In genomic region chr2:8500124-8501054, GRCh38 we compare ENCODE assay signal across 1 cellular context.
TF ChIP-seq lines count a peak whose summit lies in the region.

No MANE protein-coding gene starts in this region.

TF ChIP-seq in HepG2, 621 proteins besides CTCF, POLR2A, EP300 and RAD21 (continued from another document):
- TF ChIP-seq RFXANK (CRISPR knock-in tag; IDR thresholded peaks at IDR 0.05) (no peak), ZNF550 (CRISPR knock-in tag; IDR thresholded peaks at IDR 0.05; ENCODE audit: borderline replicate concordance) (no peak), GMEB2 (CRISPR knock-in tag; IDR thresholded peaks at IDR 0.05; ENCODE audit: low read depth) (no peak), USF2 (IDR thresholded peaks at IDR 0.05; ENCODE audit: low read depth, low read length) (no peak), USF2 (CRISPR knock-in tag; IDR thresholded peaks at IDR 0.05; ENCODE audit: borderline replicate concordance) (no peak), ZNF136 (CRISPR knock-in tag; IDR thresholded peaks at IDR 0.05; ENCODE audit: low read depth) (no peak), RNF219 (CRISPR knock-in tag; IDR thresholded peaks at IDR 0.05) (no peak), RXRA (CRISPR knock-in tag; IDR thresholded peaks at IDR 0.05) (no peak; the same call in 1 of the 2 replicates), SRSF1 (optimal IDR thresholded peaks at IDR 0.05; ENCODE audit: low read depth, low read length) (no peak), ZNF691 (CRISPR knock-in tag; IDR thresholded peaks at IDR 0.05; ENCODE audit: borderline replicate concordance, low read depth) (no peak), TOPORS (CRISPR knock-in tag; IDR thresholded peaks at IDR 0.05) (0 out of 2 replicates have a peak, but pooled peaks have one; percentile 13), IRX3 (CRISPR knock-in tag; IDR thresholded peaks at IDR 0.05; ENCODE audit: borderline replicate concordance, low read depth) (no peak), MAFF (IDR thresholded peaks at IDR 0.05; ENCODE audit: low read depth, low read length) (no peak), ZBTB25 (CRISPR knock-in tag; IDR thresholded peaks at IDR 0.05) (no peak), KMT2A (CRISPR knock-in tag; IDR thresholded peaks at IDR 0.05) (no peak), NFATC3 (CRISPR knock-in tag; IDR thresholded peaks at IDR 0.05) (no peak), E2F5 (CRISPR knock-in tag; conservative IDR thresholded peaks at IDR 0.05) (no peak), ZNF274 (CRISPR knock-in tag; IDR thresholded peaks at IDR 0.05) (no peak), ZFP91 (CRISPR knock-in tag; IDR thresholded peaks at IDR 0.05; ENCODE audit: borderline replicate concordance) (no peak), ZSCAN22 (CRISPR knock-in tag; IDR thresholded peaks at IDR 0.05) (no peak), ATAD3A (CRISPR knock-in tag; IDR thresholded peaks at IDR 0.05) (no peak), ZC3H13 (CRISPR knock-in tag; IDR thresholded peaks at IDR 0.05) (no peak), ZMYM3 (CRISPR knock-in tag; IDR thresholded peaks at IDR 0.05) (no peak), THAP11 (CRISPR knock-in tag; IDR thresholded peaks at IDR 0.05) (no peak), HMG20A (CRISPR knock-in tag; IDR thresholded peaks at IDR 0.05; ENCODE audit: borderline replicate concordance) (peak; percentile 83; the same call in 1 of the 2 replicates), ZKSCAN8 (CRISPR knock-in tag; IDR thresholded peaks at IDR 0.05; ENCODE audit: borderline replicate concordance) (no peak), ZNF3 (CRISPR knock-in tag; IDR thresholded peaks at IDR 0.05) (no peak), RFX1 (IDR thresholded peaks at IDR 0.05) (no peak), ZNF709 (CRISPR knock-in tag; IDR thresholded peaks at IDR 0.05) (no peak), ATRX (CRISPR knock-in tag; IDR thresholded peaks at IDR 0.05; ENCODE audit: borderline replicate concordance) (no peak), ZNF660 (CRISPR knock-in tag; IDR thresholded peaks at IDR 0.05; ENCODE audit: borderline replicate concordance, low read depth) (no peak), MAF1 (CRISPR knock-in tag; IDR thresholded peaks at IDR 0.05; ENCODE audit: borderline replicate concordance) (no peak), TAF1 (CRISPR knock-in tag; IDR thresholded peaks at IDR 0.05) (no peak), KLF11 (CRISPR knock-in tag; IDR thresholded peaks at IDR 0.05) (no peak), ZFP37 (CRISPR knock-in tag; IDR thresholded peaks at IDR 0.05; ENCODE audit: borderline replicate concordance) (no peak), HBP1 (CRISPR knock-in tag; IDR thresholded peaks at IDR 0.05; ENCODE audit: low read depth) (no peak), SATB2 (CRISPR knock-in tag; IDR thresholded peaks at IDR 0.05) (no peak), ZZZ3 (CRISPR knock-in tag; IDR thresholded peaks at IDR 0.05; ENCODE audit: borderline replicate concordance) (no peak), YY1 (IDR thresholded peaks at IDR 0.05; ENCODE audit: insufficient read depth, insufficient replicate concordance, low read depth, low read length) (no peak), ZNF552 (CRISPR knock-in tag; IDR thresholded peaks at IDR 0.05; ENCODE audit: borderline replicate concordance) (no peak), ZFAT (CRISPR knock-in tag; conservative IDR thresholded peaks at IDR 0.05) (no peak), FOXP1 (IDR thresholded peaks at IDR 0.05) (no peak), FOXP1 (CRISPR knock-in tag; IDR thresholded peaks at IDR 0.05) (peak; percentile 55), RARG (CRISPR knock-in tag; IDR thresholded peaks at IDR 0.05; ENCODE audit: low read depth) (no peak), KDM5A (IDR thresholded peaks at IDR 0.05; ENCODE audit: borderline replicate concordance, low read length) (no peak), ZNF18 (CRISPR knock-in tag; IDR thresholded peaks at IDR 0.05; ENCODE audit: insufficient replicate concordance) (no peak), ZNF44 (CRISPR knock-in tag; IDR thresholded peaks at IDR 0.05) (no peak), MBNL3 (CRISPR knock-in tag; conservative IDR thresholded peaks at IDR 0.05) (no peak), ELF1 (CRISPR knock-in tag; IDR thresholded peaks at IDR 0.05) (no peak), ZNF225 (CRISPR knock-in tag; IDR thresholded peaks at IDR 0.05) (no peak), JDP2 (CRISPR knock-in tag; IDR thresholded peaks at IDR 0.05; ENCODE audit: borderline replicate concordance) (no peak)
